ENCODE assay signal across 8 cellular contexts in genomic region chr17:7329360-7330098, GRCh38. TPM values are rescaled to one million over a fixed set of nuclear protein-coding genes. Genes with fewer than 3 reads are reported as not detected.
A peak's percentile ranks its signal among the peaks of the same experiment; 100 is the strongest.
DNase-seq lines count a peak whose midpoint lies in the region; ATAC-seq and TF ChIP-seq lines count a peak whose summit lies in the region.

No MANE protein-coding gene starts in this region.

- POLR2A ChIA-PET in activated CD4-positive, alpha-beta T cell treated with anti-CD3 and anti-CD28 coated beads, Interleukin-2, amount 10 ng/mL, durations not matched to agents 7 days and 5 days (lab: Charles Lee) = interaction anchor here (0.7 to 1.1 kb wide), 4 partner anchors 9 to 254 kb away, joined by 3 to 6 read pairs (median 3); partner anchors contain the start of genes GPS2 and MPDU1

- H3K27me3 ChIP-seq in BLaER1 = no peaks in the 10 kb centered on the region

- CTCF ChIA-PET in activated CD4-positive, alpha-beta T cell treated with anti-CD3 and anti-CD28 coated beads, Interleukin-2, amount 10 ng/mL, durations not matched to agents 7 days and 5 days (lab: Charles Lee) = interaction anchor here (1.0 to 4.7 kb wide), 12 partner anchors 12 to 254 kb away, joined by 3 to 19 read pairs (median 4); partner anchors contain the start of genes MPDU1, SENP3, TMEM102 and TMEM95

- peak overlapping the region; percentile 85 for H3K4me2 ChIP-seq in BLaER1

- H4K20me1 ChIP-seq in BLaER1 = peaks cover 1% of the 10 kb centered on the region; the same call in 1 of the 2 replicates

- peak overlapping the region; percentile 85 for H3K4me3 ChIP-seq in BLaER1
- H3K4me3 ChIP-seq in coronary artery = peak overlapping the region; percentile 81

- peaks cover 54% of the 10 kb centered on the region for H3K4me1 ChIP-seq in BLaER1

- peak overlapping the region; percentile 87 for H3K4me3 Mint-ChIP-seq in activated CD4-positive, alpha-beta T cell treated with anti-CD3 and anti-CD28 coated beads, Interleukin-2, amount 10 ng/mL, durations not matched to agents 7 days and 5 days

- H3K9me3 ChIP-seq in BLaER1 = no peaks in the 10 kb centered on the region

- peaks cover 8% of the 10 kb centered on the region for H3K36me3 Mint-ChIP-seq in activated CD4-positive, alpha-beta T cell treated with anti-CD3 and anti-CD28 coated beads, Interleukin-2, amount 10 ng/mL, durations not matched to agents 7 days and 5 days (ENCODE audit: low read depth)

- peaks cover 24% of the 10 kb centered on the region for H3K36me3 ChIP-seq in BLaER1

- H3K27ac ChIP-seq in BLaER1 (peak overlapping the region; percentile 65), coronary artery (peak overlapping the region; percentile 90 to 97)

- ATAC-seq in GM19324 (IDR thresholded peaks at IDR 0.05; ENCODE audit: low FRiP score, unreplicated experiment) (peak; percentile 74), HG03469 (IDR thresholded peaks at IDR 0.05; ENCODE audit: unreplicated experiment) (peak; percentile 37), left colon (peak; percentile 85)

- no peak for TF ChIP-seq CTCF in coronary artery (IDR thresholded peaks at IDR 0.05)

- DNase-seq in NCI-H526 treated with DMSO at 0.1 percent for 48 hours (lab: John Stamatoyannopoulos, UW) (peak; percentile 91), coronary artery (ENCODE audit: low spot score) (peak; percentile 99), left colon (peak; percentile 98 to 100)
- peak; percentile 97 for DNase-seq in activated CD4-positive, alpha-beta T cell treated with anti-CD3 and anti-CD28 coated beads, Interleukin-2, amount 10 ng/mL, durations not matched to agents 7 days and 5 days
- peak; percentile 90 to 91 for DNase-seq in stimulated activated CD4-positive, alpha-beta T cell treated with anti-CD3 and anti-CD28 coated beads, Interleukin-1b, Interleukin-23, amount 100 ng/mL, for 4 hours (ENCODE audit: low read depth in 2 of 2)

- intact Hi-C loops in left colon (cut with DNase I, micrococcal nuclease) = no loop called here

- no peaks in the 10 kb centered on the region for H3K9me3 Mint-ChIP-seq in activated CD4-positive, alpha-beta T cell treated with anti-CD3 and anti-CD28 coated beads, Interleukin-2, amount 10 ng/mL, durations not matched to agents 7 days and 5 days

- peaks cover 57% of the 10 kb centered on the region for H3K4me1 Mint-ChIP-seq in activated CD4-positive, alpha-beta T cell treated with anti-CD3 and anti-CD28 coated beads, Interleukin-2, amount 10 ng/mL, durations not matched to agents 7 days and 5 days

- peak overlapping the region; percentile 88 for H3K9ac ChIP-seq in BLaER1

- peak overlapping the region; percentile 98 for H3K27ac Mint-ChIP-seq in activated CD4-positive, alpha-beta T cell treated with anti-CD3 and anti-CD28 coated beads, Interleukin-2, amount 10 ng/mL, durations not matched to agents 7 days and 5 days

- no peaks in the 10 kb centered on the region for H3K27me3 Mint-ChIP-seq in activated CD4-positive, alpha-beta T cell treated with anti-CD3 and anti-CD28 coated beads, Interleukin-2, amount 10 ng/mL, durations not matched to agents 7 days and 5 days

RNA-seq across cellular contexts. Expression of gene NEURL4, which starts 0.4 kb away (rescaled TPM):
- 10 to 100 TPM; 34.7 to 38.1 TPM for total RNA-seq in activated CD4-positive, alpha-beta T cell treated with anti-CD3 and anti-CD28 coated beads, Interleukin-2, amount 10 ng/mL, durations not matched to agents 7 days and 5 days
- total RNA-seq in left colon = 10 to 100 TPM; 32.7 to 44.5 TPM

RNA-seq across cellular contexts. Expression of gene ACAP1, which starts 6.8 kb away (rescaled TPM):
- 100 to 1,000 TPM; 727 to 775 TPM for total RNA-seq in activated CD4-positive, alpha-beta T cell treated with anti-CD3 and anti-CD28 coated beads, Interleukin-2, amount 10 ng/mL, durations not matched to agents 7 days and 5 days
- total RNA-seq in left colon = 1 to 10 TPM; 4.1 to 9.0 TPM

RNA-seq across cellular contexts. Expression of gene GPS2, which starts 14.4 kb away (rescaled TPM):
- 100 to 1,000 TPM in 1 of 2 experiments, 10 to 100 TPM in 1; 85.9 to 105 TPM for total RNA-seq in activated CD4-positive, alpha-beta T cell treated with anti-CD3 and anti-CD28 coated beads, Interleukin-2, amount 10 ng/mL, durations not matched to agents 7 days and 5 days
- 10 to 100 TPM; 71.2 to 72.4 TPM for total RNA-seq in left colon

RNA-seq across cellular contexts. Expression of gene EIF5A, which starts 22.1 kb away (rescaled TPM):
- 100 to 1,000 TPM; 470 to 502 TPM for total RNA-seq in activated CD4-positive, alpha-beta T cell treated with anti-CD3 and anti-CD28 coated beads, Interleukin-2, amount 10 ng/mL, durations not matched to agents 7 days and 5 days
- 100 to 1,000 TPM; 330 to 413 TPM for total RNA-seq in left colon

RNA-seq across cellular contexts. Expression of gene KCTD11, which starts 22.4 kb away (rescaled TPM):
- 10 to 100 TPM; 11.2 to 12.5 TPM for total RNA-seq in activated CD4-positive, alpha-beta T cell treated with anti-CD3 and anti-CD28 coated beads, Interleukin-2, amount 10 ng/mL, durations not matched to agents 7 days and 5 days
- 10 to 100 TPM in 1 of 2 donors, 1 to 10 TPM in 1; 9.4 to 10.1 TPM for total RNA-seq in left colon

Comparison
In these comparisons a context has a peak if more than half of its experiments do, and no peak if none do; other contexts are left out.
1. Peak in every context shown above with its lines: DNase-seq, ATAC-seq, H3K4me3 ChIP-seq and H3K27ac ChIP-seq.
2. RNA of gene ACAP1, which starts 6.8 kb away (total RNA-seq): 727 to 775 TPM in activated CD4-positive, alpha-beta T cell treated with anti-CD3 and anti-CD28 coated beads, Interleukin-2, amount 10 ng/mL, durations not matched to agents 7 days and 5 days; 4.1 to 9.0 TPM in left colon; every median in the first group is over 10 times any median in the second.